Comparison of ENCODE assay signal across 8 cellular contexts in the genomic region with DNA sequence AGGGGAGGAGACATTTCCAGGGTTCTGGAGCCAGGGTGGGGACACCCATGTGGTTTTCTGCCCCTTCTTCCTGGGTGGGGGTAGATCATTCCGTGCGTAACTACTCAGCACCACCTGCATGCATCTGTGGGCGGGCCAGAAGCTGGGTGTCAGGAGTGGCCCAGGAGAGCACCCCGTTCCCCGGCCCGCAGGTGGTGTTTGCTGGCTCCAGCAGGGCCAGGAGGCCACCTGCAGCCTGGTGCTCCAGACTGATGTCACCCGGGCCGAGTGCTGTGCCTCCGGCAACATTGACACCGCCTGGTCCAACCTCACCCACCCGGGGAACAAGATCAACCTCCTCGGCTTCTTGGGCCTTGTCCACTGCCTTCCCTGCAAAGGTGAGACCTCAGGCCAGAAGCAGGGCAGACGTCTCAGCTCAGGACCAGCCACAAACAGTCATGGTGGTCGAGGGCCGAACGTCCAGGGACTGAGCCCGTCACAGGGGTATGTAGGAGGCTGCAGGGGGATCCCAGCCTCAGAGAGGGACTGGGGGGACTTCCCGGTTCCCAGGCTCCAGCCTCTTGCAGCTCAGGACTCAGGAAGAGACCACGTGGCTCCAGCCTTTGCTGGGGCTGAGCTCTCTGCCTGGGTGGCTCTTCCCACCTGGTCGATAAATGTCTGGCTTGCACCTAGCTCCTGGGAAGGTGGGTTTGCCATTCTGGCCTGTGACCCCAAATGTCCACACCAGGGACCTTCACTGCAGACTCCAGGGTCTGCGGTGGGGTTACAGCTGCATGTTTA.
DNase-seq lines count a peak whose midpoint lies in the region; ATAC-seq and TF ChIP-seq lines count a peak whose summit lies in the region.

No MANE protein-coding gene starts in this region.

- H3K4me3 ChIP-seq in fibroblast of pulmonary artery (replicated peaks; ENCODE audit: low read depth, low read length) = peak overlapping the region; percentile 72
- peak overlapping the region in 6 of 7 experiments; percentile 20 to 43 (median 38) for H3K4me3 ChIP-seq in skin epidermis

- no peak for ATAC-seq in HG02970 (IDR thresholded peaks at IDR 0.05; ENCODE audit: low FRiP score, unreplicated experiment)

- peak overlapping the region in 17 of 21 experiments; percentile 42 to 99 (median 72) for H3K27ac ChIP-seq in skin epidermis

- DNase-seq in DMS53 (lab: John Stamatoyannopoulos, UW) = peak; percentile 76
- no peak for DNase-seq in DMS53 treated with DMSO at 0.1 percent for 48 hours (lab: John Stamatoyannopoulos, UW; ENCODE audit: unreplicated experiment)
- DNase-seq in RPMI8226 = peak; percentile 82
- DNase-seq in fibroblast of pulmonary artery (ENCODE audit: low read depth) = no peak
- no peak for DNase-seq in NCI-H2227 treated with DMSO at 0.1 percent for 48 hours (lab: John Stamatoyannopoulos, UW)
- DNase-seq in NCI-H510A (lab: John Stamatoyannopoulos, UW) = no peak

- no peak for TF ChIP-seq CTCF in fibroblast of pulmonary artery (IDR thresholded peaks at IDR 0.05; ENCODE audit: low read length, missing control alignments)

Comparison
In these comparisons a context has a peak if more than half of its experiments do, and no peak if none do; other contexts are left out.
1. DNase-seq: peak in DMS53 (single experiment) and RPMI8226 (single experiment); none in DMS53 treated with DMSO at 0.1 percent for 48 hours (single experiment), fibroblast of pulmonary artery (single experiment), NCI-H2227 treated with DMSO at 0.1 percent for 48 hours (single experiment) and NCI-H510A (single experiment).